Comparison of ENCODE assay signal across 18 cellular contexts in genomic region chr4:26420903-26421302, GRCh38.
DNase-seq lines count a peak whose midpoint lies in the region; ATAC-seq, FAIRE-seq and TF ChIP-seq lines count a peak whose summit lies in the region.
"Had no signal": no experiment of that assay in that cellular context is flagged by ENCODE, and none has a peak within 500 bp of the region (broad histone marks: within the 10 kb centered on the region; RNA-seq: fewer than 3 reads in every experiment).

No MANE protein-coding gene starts in this region.

- no peak overlapping the region for H3K4ac ChIP-seq in mesenchymal stem cell (ENCODE audit: low read depth in 1 of 2, low read length in 2 of 2)

- H3K79me2 ChIP-seq in astrocyte (ENCODE audit: insufficient read depth, low read length), result peaks cover 8% of the 10 kb centered on the region

- H2AFZ ChIP-seq in astrocyte (ENCODE audit: low read depth, low read length), result no peak overlapping the region
- H2AFZ ChIP-seq in mesenchymal stem cell (ENCODE audit: low read depth, low read length), result no peak overlapping the region

- POLR2A ChIA-PET in activated CD4-positive, alpha-beta memory T cell treated with anti-CD3 and anti-CD28 coated beads, Interleukin-2, amount 10 ng/mL, durations not matched to agents 7 days and 5 days (lab: Charles Lee), result no interaction called here

- H3K9ac ChIP-seq in HUES64 (ENCODE audit: low read depth, low read length) (no peak overlapping the region), astrocyte (ENCODE audit: low read length) (no peak overlapping the region), mesenchymal stem cell (ENCODE audit: low read length) (peak overlapping the region; percentile 35)

- no peaks in the 10 kb centered on the region for H3K27me3 ChIP-seq in HUES64 (ENCODE audit: insufficient read depth, low read length)
- H3K27me3 ChIP-seq in astrocyte (ENCODE audit: insufficient read depth, low read length), result no peaks in the 10 kb centered on the region
- H3K27me3 ChIP-seq in mesenchymal stem cell (ENCODE audit: control insufficient read depth in 1 of 2, insufficient read depth in 1 of 2, low read length in 2 of 2), result no peaks in the 10 kb centered on the region
- H3K27me3 ChIP-seq: adrenal gland, right lobe of liver, vagina had no signal

- peaks cover 18% of the 10 kb centered on the region for H3K36me3 Mint-ChIP-seq in astrocyte (ENCODE audit: low read depth, unreplicated experiment)
- peaks cover 44% of the 10 kb centered on the region for H3K36me3 Mint-ChIP-seq in activated CD4-positive, alpha-beta memory T cell treated with anti-CD3 and anti-CD28 coated beads, Interleukin-2, amount 10 ng/mL, durations not matched to agents 7 days and 5 days (ENCODE audit: low read depth)

- H2AK5ac ChIP-seq in mesenchymal stem cell (ENCODE audit: low read length, severe bottlenecking), result no peak overlapping the region

- H2BK120ac ChIP-seq in mesenchymal stem cell (ENCODE audit: low read depth, low read length), result no peak overlapping the region

- no peak overlapping the region for H4K91ac ChIP-seq in mesenchymal stem cell (ENCODE audit: low read length)

- H3K14ac ChIP-seq in mesenchymal stem cell (ENCODE audit: low read length in 2 of 2), result no peak overlapping the region

- ATAC-seq in GM18873 (IDR thresholded peaks at IDR 0.05; ENCODE audit: low FRiP score, unreplicated experiment), result no peak
- ATAC-seq: activated CD8-positive, alpha-beta T cell treated with anti-CD3 and anti-CD28 coated beads for 36 hours; CD8-positive, alpha-beta T cell; right lobe of liver had no signal

- H3K4me1 Mint-ChIP-seq in astrocyte (ENCODE audit: low read depth, unreplicated experiment), result peaks cover 16% of the 10 kb centered on the region
- peaks cover 5% of the 10 kb centered on the region for H3K4me1 Mint-ChIP-seq in activated CD4-positive, alpha-beta memory T cell treated with anti-CD3 and anti-CD28 coated beads, Interleukin-2, amount 10 ng/mL, durations not matched to agents 7 days and 5 days

- no peak for FAIRE-seq in astrocyte (lab: Jason Lieb, UNC)
- FAIRE-seq: H54 had no signal

- CTCF ChIA-PET in activated CD4-positive, alpha-beta memory T cell treated with anti-CD3 and anti-CD28 coated beads, Interleukin-2, amount 10 ng/mL, durations not matched to agents 7 days and 5 days (lab: Charles Lee), result interaction anchor here (0.8 to 1.9 kb wide), 3 partner anchors 10 to 98 kb away, joined by 3 to 8 read pairs (median 3); no protein-coding TSS in a partner anchor

- H3K4me1 ChIP-seq in HUES64 (ENCODE audit: insufficient read depth, low read length), result peaks cover 47% of the 10 kb centered on the region
- H3K4me1 ChIP-seq in astrocyte (ENCODE audit: insufficient read depth, low read length), result peaks cover 8% of the 10 kb centered on the region
- peaks cover 2% of the 10 kb centered on the region for H3K4me1 ChIP-seq in mesenchymal stem cell (ENCODE audit: control insufficient read depth, insufficient read depth, low read depth, low read length)
- H3K4me1 ChIP-seq: right lobe of liver, vagina had no signal

- H3K36me3 ChIP-seq in HUES64 (ENCODE audit: insufficient read depth, low read length), result peaks cover 87% of the 10 kb centered on the region
- peaks cover 10% of the 10 kb centered on the region for H3K36me3 ChIP-seq in astrocyte (ENCODE audit: insufficient read depth, low read length)
- peaks cover 8 to 96% of the 10 kb centered on the region in 2 experiments for H3K36me3 ChIP-seq in mesenchymal stem cell (ENCODE audit: control insufficient read depth in 1 of 2, insufficient read depth in 2 of 2, low read depth in 1 of 2, low read length in 2 of 2)

- H4K8ac ChIP-seq in mesenchymal stem cell (ENCODE audit: low read length), result no peak overlapping the region

- H3K79me1 ChIP-seq in mesenchymal stem cell (replicated peaks; ENCODE audit: low read length, poor library complexity, severe bottlenecking), result peaks cover 10% of the 10 kb centered on the region

- no peaks in the 10 kb centered on the region for H3K9me3 Mint-ChIP-seq in astrocyte (ENCODE audit: unreplicated experiment)
- H3K9me3 Mint-ChIP-seq in activated CD4-positive, alpha-beta memory T cell treated with anti-CD3 and anti-CD28 coated beads, Interleukin-2, amount 10 ng/mL, durations not matched to agents 7 days and 5 days, result no peaks in the 10 kb centered on the region
- H3K9me3 Mint-ChIP-seq: activated CD8-positive, alpha-beta T cell treated with anti-CD3 and anti-CD28 coated beads for 36 hours; activated T-helper 1 cell treated with anti-CD3 and anti-CD28 coated beads, Interleukin-12 subunit alpha, Interleukin-12 subunit beta, Interleukin-2, Interleukin-4 antibody, amounts not matched to agents 30 ng/mL and 10 ng/mL and 1 ng/mL, durations not matched to agents 14 hours and 24 hours and 36 hours; CD8-positive, alpha-beta T cell had no signal

- H3K27ac ChIP-seq in HUES64 (ENCODE audit: low read depth, low read length), result peak overlapping the region; percentile 56
- peak overlapping the region; percentile 35 for H3K27ac ChIP-seq in astrocyte (ENCODE audit: low read depth, low read length)
- H3K27ac ChIP-seq in mesenchymal stem cell (ENCODE audit: low read length, poor library complexity, severe bottlenecking), result no peak overlapping the region
- H3K27ac ChIP-seq: adrenal gland, right lobe of liver, vagina had no signal

- H3K23ac ChIP-seq in mesenchymal stem cell (ENCODE audit: low read length in 2 of 2), result no peak overlapping the region

- H3K4me3 ChIP-seq in HUES64 (ENCODE audit: low read length) (no peak overlapping the region), astrocyte (ENCODE audit: insufficient read depth, low read depth, low read length) (no peak overlapping the region), mesenchymal stem cell (ENCODE audit: insufficient read depth in 1 of 2, low read depth in 1 of 2, low read length in 2 of 2) (no peak overlapping the region)
- H3K4me3 ChIP-seq: adrenal gland, right lobe of liver, vagina had no signal

- 72% methylated on average over 1 of the region's 1 CpG for WGBS in HUES64
- WGBS in mesenchymal stem cell, result 78% methylated on average over 1 of the region's 1 CpG

- H4K20me1 ChIP-seq in astrocyte (ENCODE audit: insufficient read depth, low read length), result no peaks in the 10 kb centered on the region

- H3K9me3 ChIP-seq in HUES64 (ENCODE audit: insufficient read depth, low read depth, low read length) (no peaks in the 10 kb centered on the region), astrocyte (ENCODE audit: insufficient read depth, low read depth, low read length) (no peaks in the 10 kb centered on the region), mesenchymal stem cell (ENCODE audit: control insufficient read depth, low read length) (no peaks in the 10 kb centered on the region)
- H3K9me3 ChIP-seq: adrenal gland, right lobe of liver, vagina had no signal

- no peaks in the 10 kb centered on the region for H3K27me3 Mint-ChIP-seq in astrocyte (ENCODE audit: low read depth, unreplicated experiment)
- no peaks in the 10 kb centered on the region for H3K27me3 Mint-ChIP-seq in activated CD4-positive, alpha-beta memory T cell treated with anti-CD3 and anti-CD28 coated beads, Interleukin-2, amount 10 ng/mL, durations not matched to agents 7 days and 5 days
- H3K27me3 Mint-ChIP-seq: activated CD8-positive, alpha-beta T cell treated with anti-CD3 and anti-CD28 coated beads for 36 hours had no signal

- H3K4me3 Mint-ChIP-seq in astrocyte (ENCODE audit: unreplicated experiment), result no peak overlapping the region
- H3K4me3 Mint-ChIP-seq in activated CD4-positive, alpha-beta memory T cell treated with anti-CD3 and anti-CD28 coated beads, Interleukin-2, amount 10 ng/mL, durations not matched to agents 7 days and 5 days, result no peak overlapping the region
- H3K4me3 Mint-ChIP-seq: activated CD8-positive, alpha-beta T cell treated with anti-CD3 and anti-CD28 coated beads for 36 hours; activated T-helper 1 cell treated with anti-CD3 and anti-CD28 coated beads, Interleukin-12 subunit alpha, Interleukin-12 subunit beta, Interleukin-2, Interleukin-4 antibody, amounts not matched to agents 30 ng/mL and 10 ng/mL and 1 ng/mL, durations not matched to agents 14 hours and 24 hours and 36 hours; CD8-positive, alpha-beta T cell had no signal

- H2BK5ac ChIP-seq in mesenchymal stem cell (ENCODE audit: low read depth, low read length, poor library complexity, severe bottlenecking), result no peak overlapping the region

- H3K27ac Mint-ChIP-seq in astrocyte (ENCODE audit: unreplicated experiment), result peak overlapping the region; percentile 75
- no peak overlapping the region for H3K27ac Mint-ChIP-seq in activated CD4-positive, alpha-beta memory T cell treated with anti-CD3 and anti-CD28 coated beads, Interleukin-2, amount 10 ng/mL, durations not matched to agents 7 days and 5 days
- H3K27ac Mint-ChIP-seq: activated CD8-positive, alpha-beta T cell treated with anti-CD3 and anti-CD28 coated beads for 36 hours; activated T-helper 1 cell treated with anti-CD3 and anti-CD28 coated beads, Interleukin-12 subunit alpha, Interleukin-12 subunit beta, Interleukin-2, Interleukin-4 antibody, amounts not matched to agents 30 ng/mL and 10 ng/mL and 1 ng/mL, durations not matched to agents 14 hours and 24 hours and 36 hours; CD8-positive, alpha-beta T cell had no signal

- H3K18ac ChIP-seq in mesenchymal stem cell (ENCODE audit: low read depth in 1 of 2, low read length in 2 of 2), result no peak overlapping the region

- H3K4me2 ChIP-seq in astrocyte (ENCODE audit: low read length) (peak overlapping the region; percentile 27), mesenchymal stem cell (ENCODE audit: low read length, poor library complexity, severe bottlenecking) (no peak overlapping the region)

- no peak overlapping the region for H2BK15ac ChIP-seq in mesenchymal stem cell (ENCODE audit: low read depth, poor library complexity, severe bottlenecking)

- H2BK12ac ChIP-seq in mesenchymal stem cell (ENCODE audit: low read length in 2 of 2), result no peak overlapping the region

- DNase-seq in AG08395 (ENCODE audit: low spot score), result peak; percentile 27
- peak; percentile 51 for DNase-seq in astrocyte (ENCODE audit: low read depth)
- DNase-seq in mesenchymal stem cell, result peak; percentile 50
- DNase-seq in central memory CD4-positive, alpha-beta T cell, result no peak
- DNase-seq in activated CD4-positive, alpha-beta memory T cell treated with anti-CD3 and anti-CD28 coated beads, Interleukin-2, amount 10 ng/mL, durations not matched to agents 7 days and 5 days, result no peak
- no peak for DNase-seq in activated effector memory CD4-positive, alpha-beta T cell treated with anti-CD3 and anti-CD28 coated beads, Interleukin-2, amount 50 U/mL, for 16 hours
- DNase-seq: activated CD8-positive, alpha-beta T cell treated with anti-CD3 and anti-CD28 coated beads for 36 hours; adrenal gland; CD8-positive, alpha-beta T cell; mammary epithelial cell; right lobe of liver; RPMI8226; stimulated activated CD4-positive, alpha-beta T cell treated with anti-CD3 and anti-CD28 coated beads, Interleukin-2, amount 100 ng/mL, for 48 hours had no signal

- no peak for TF ChIP-seq CTCF in astrocyte (IDR thresholded peaks at IDR 0.05; ENCODE audit: insufficient read depth, low read depth, low read length)

Comparison
In these comparisons a context has a peak if more than half of its experiments do, and no peak if none do; other contexts are left out.
1. DNase-seq: peak in AG08395 (single experiment), astrocyte (single experiment) and mesenchymal stem cell (single experiment); none in central memory CD4-positive, alpha-beta T cell (single experiment), activated CD4-positive, alpha-beta memory T cell treated with anti-CD3 and anti-CD28 coated beads, Interleukin-2, amount 10 ng/mL, durations not matched to agents 7 days and 5 days (single experiment) and activated effector memory CD4-positive, alpha-beta T cell treated with anti-CD3 and anti-CD28 coated beads, Interleukin-2, amount 50 U/mL, for 16 hours (single experiment).